ENCODE assay signal across 10 cellular contexts in genomic region chr1:154809436-154810413, GRCh38.
A peak's percentile ranks its signal among the peaks of the same experiment; 100 is the strongest.
DNase-seq lines count a peak whose midpoint lies in the region; ATAC-seq and TF ChIP-seq lines count a peak whose summit lies in the region.
"Had no signal": no experiment of that assay in that cellular context is flagged by ENCODE, and none has a peak within 500 bp of the region (broad histone marks: within the 10 kb centered on the region; RNA-seq: fewer than 3 reads in every experiment).

No MANE protein-coding gene starts in this region.

- no peaks in the 10 kb centered on the region for H3K9me3 ChIP-seq in stomach
- H3K9me3 ChIP-seq: neutrophil had no signal

- peaks cover 7% of the 10 kb centered on the region for H3K27me3 Mint-ChIP-seq in activated CD4-positive, alpha-beta memory T cell treated with anti-CD3 and anti-CD28 coated beads for 36 hours
- peaks cover 33% of the 10 kb centered on the region for H3K27me3 Mint-ChIP-seq in activated CD4-positive, alpha-beta memory T cell treated with anti-CD3 and anti-CD28 coated beads, Interleukin-2, amount 10 ng/mL, durations not matched to agents 7 days and 5 days
- peaks cover 11% of the 10 kb centered on the region for H3K27me3 Mint-ChIP-seq in endothelial cell (ENCODE audit: unreplicated experiment)

- no peak for ATAC-seq in GM19463 (IDR thresholded peaks at IDR 0.05; ENCODE audit: unreplicated experiment)

- H3K27ac Mint-ChIP-seq in activated CD4-positive, alpha-beta memory T cell treated with anti-CD3 and anti-CD28 coated beads for 36 hours = no peak overlapping the region
- no peak overlapping the region for H3K27ac Mint-ChIP-seq in activated CD4-positive, alpha-beta memory T cell treated with anti-CD3 and anti-CD28 coated beads, Interleukin-2, amount 10 ng/mL, durations not matched to agents 7 days and 5 days
- H3K27ac Mint-ChIP-seq in endothelial cell (ENCODE audit: unreplicated experiment) = no peak overlapping the region

- POLR2A ChIA-PET in activated CD4-positive, alpha-beta memory T cell treated with anti-CD3 and anti-CD28 coated beads for 36 hours (lab: Charles Lee) = no interaction called here
- POLR2A ChIA-PET in activated CD4-positive, alpha-beta memory T cell treated with anti-CD3 and anti-CD28 coated beads, Interleukin-2, amount 10 ng/mL, durations not matched to agents 7 days and 5 days (lab: Charles Lee) = no interaction called here
- POLR2A ChIA-PET in RWPE1 (lab: Yijun Ruan, JAX; ENCODE audit: low non-redundant PET) = interaction anchor here (0.7 kb wide), 1 partner anchor 161 kb away, joined by 3 read pairs; the partner anchor contains the start of gene SHC1

- no peak overlapping the region for H3K4me3 Mint-ChIP-seq in activated CD4-positive, alpha-beta memory T cell treated with anti-CD3 and anti-CD28 coated beads for 36 hours
- no peak overlapping the region for H3K4me3 Mint-ChIP-seq in activated CD4-positive, alpha-beta memory T cell treated with anti-CD3 and anti-CD28 coated beads, Interleukin-2, amount 10 ng/mL, durations not matched to agents 7 days and 5 days
- H3K4me3 Mint-ChIP-seq in endothelial cell (ENCODE audit: unreplicated experiment) = no peak overlapping the region
- H3K4me3 Mint-ChIP-seq: CD4-positive, CD25-positive, alpha-beta regulatory T cell had no signal

- no peak for TF ChIP-seq EP300 in stomach (IDR thresholded peaks at IDR 0.05)

- 55 to 66% (median 56%) methylated on average over 6 to 7 of the region's 7 CpGs for whole genome bisulfite sequencing in stomach, 5 donors

- DNase-seq in activated CD4-positive, alpha-beta memory T cell treated with anti-CD3 and anti-CD28 coated beads for 36 hours = peak; percentile 18
- no peak for DNase-seq in activated CD4-positive, alpha-beta memory T cell treated with anti-CD3 and anti-CD28 coated beads, Interleukin-2, amount 10 ng/mL, durations not matched to agents 7 days and 5 days
- DNase-seq in RWPE1 (ENCODE audit: low spot score) (peak; percentile 78), foreskin melanocyte (peak; percentile 11), stomach (no peak), occipital lobe (lab: John Stamatoyannopoulos, UW) (no peak), endothelial cell (ENCODE audit: low spot score) (no peak)

- H3K27ac ChIP-seq in RWPE1 (peak overlapping the region; percentile 30), stomach (peak overlapping the region in 3 of 5 donors; percentile 21 to 48 (median 42))
- H3K27ac ChIP-seq: neutrophil had no signal

- H3K36me3 Mint-ChIP-seq in activated CD4-positive, alpha-beta memory T cell treated with anti-CD3 and anti-CD28 coated beads for 36 hours = no peaks in the 10 kb centered on the region
- no peaks in the 10 kb centered on the region for H3K36me3 Mint-ChIP-seq in activated CD4-positive, alpha-beta memory T cell treated with anti-CD3 and anti-CD28 coated beads, Interleukin-2, amount 10 ng/mL, durations not matched to agents 7 days and 5 days (ENCODE audit: low read depth)
- peaks cover 6% of the 10 kb centered on the region for H3K36me3 Mint-ChIP-seq in endothelial cell (ENCODE audit: low read depth, unreplicated experiment)
- H3K36me3 Mint-ChIP-seq: CD4-positive, CD25-positive, alpha-beta regulatory T cell had no signal

- peaks cover 12% of the 10 kb centered on the region for H3K4me1 Mint-ChIP-seq in activated CD4-positive, alpha-beta memory T cell treated with anti-CD3 and anti-CD28 coated beads for 36 hours (ENCODE audit: low read depth)
- H3K4me1 Mint-ChIP-seq in activated CD4-positive, alpha-beta memory T cell treated with anti-CD3 and anti-CD28 coated beads, Interleukin-2, amount 10 ng/mL, durations not matched to agents 7 days and 5 days = peaks cover 4% of the 10 kb centered on the region
- peaks cover 49% of the 10 kb centered on the region for H3K4me1 Mint-ChIP-seq in endothelial cell (ENCODE audit: unreplicated experiment)

- H3K9me3 Mint-ChIP-seq in activated CD4-positive, alpha-beta memory T cell treated with anti-CD3 and anti-CD28 coated beads for 36 hours = no peaks in the 10 kb centered on the region
- H3K9me3 Mint-ChIP-seq in activated CD4-positive, alpha-beta memory T cell treated with anti-CD3 and anti-CD28 coated beads, Interleukin-2, amount 10 ng/mL, durations not matched to agents 7 days and 5 days = no peaks in the 10 kb centered on the region
- no peaks in the 10 kb centered on the region for H3K9me3 Mint-ChIP-seq in endothelial cell (ENCODE audit: unreplicated experiment)
- H3K9me3 Mint-ChIP-seq: CD4-positive, CD25-positive, alpha-beta regulatory T cell had no signal

- no peaks in the 10 kb centered on the region for H3K36me3 ChIP-seq in stomach
- H3K36me3 ChIP-seq: neutrophil had no signal

- H3K27me3 ChIP-seq in stomach = peaks cover 0 to 54% (median 8%) of the 10 kb centered on the region in 3 donors

- no peak overlapping the region for H3K4me3 ChIP-seq in stomach

- CTCF ChIA-PET in activated CD4-positive, alpha-beta memory T cell treated with anti-CD3 and anti-CD28 coated beads for 36 hours (lab: Charles Lee) = interaction anchor here (1.1 kb wide), 1 partner anchor 9 kb away, joined by 4 read pairs; no protein-coding TSS in a partner anchor
- CTCF ChIA-PET in activated CD4-positive, alpha-beta memory T cell treated with anti-CD3 and anti-CD28 coated beads, Interleukin-2, amount 10 ng/mL, durations not matched to agents 7 days and 5 days (lab: Charles Lee) = no interaction called here
- CTCF ChIA-PET in RWPE1 (lab: Yijun Ruan, JAX) = no interaction called here

- H3K4me1 ChIP-seq in stomach = peaks cover 0 to 19% (median 9%) of the 10 kb centered on the region in 4 donors

- TF ChIP-seq POLR2A in stomach (IDR thresholded peaks at IDR 0.05) = no peak

- intact Hi-C loops in activated CD4-positive, alpha-beta memory T cell treated with anti-CD3 and anti-CD28 coated beads for 36 hours (cut with micrococcal nuclease) = no loop called here
- intact Hi-C loops in stomach (cut with DNase I; ENCODE audit: low total_unique reads) = no loop called here

- no peak for TF ChIP-seq CTCF in RWPE1 (conservative IDR thresholded peaks at IDR 0.05; ENCODE audit: low read depth)
- TF ChIP-seq CTCF in stomach (IDR thresholded peaks at IDR 0.05) = no peak
- no peak for TF ChIP-seq CTCF in endothelial cell (IDR thresholded peaks at IDR 0.05; ENCODE audit: unreplicated experiment)

Comparison
In these comparisons a context has a peak if more than half of its experiments do, and no peak if none do; other contexts are left out.
1. DNase-seq: peak in activated CD4-positive, alpha-beta memory T cell treated with anti-CD3 and anti-CD28 coated beads for 36 hours (single experiment), RWPE1 (single experiment) and foreskin melanocyte (single experiment); none in activated CD4-positive, alpha-beta memory T cell treated with anti-CD3 and anti-CD28 coated beads, Interleukin-2, amount 10 ng/mL, durations not matched to agents 7 days and 5 days (single experiment), stomach (single experiment), occipital lobe (single experiment) and endothelial cell (single experiment).